ENCODE assay signal across 6 cellular contexts in genomic region chr6:170398743-170399369, GRCh38.
DNase-seq lines count a peak whose midpoint lies in the region; ATAC-seq, FAIRE-seq and TF ChIP-seq lines count a peak whose summit lies in the region.
"Not testable (repeated sequence)": the region's sequence is repeated elsewhere in the genome, so short reads cannot be mapped to it uniquely, and the experiment has no call there.

No MANE protein-coding gene starts in this region.

- not testable (repeated sequence) for H4K5ac ChIP-seq in IMR-90 (ENCODE audit: low read depth, low read length)

- WGBS in IMR-90 (ENCODE audit: extremely low coverage in 2 of 2, insufficient read length in 1 of 2), 2 experiments = no CpG with 5 or more reads among the region's 1 CpG
- 97% methylated on average over 1 of the region's 1 CpG for WGBS in HepG2 (ENCODE audit: low lambda C conversion rate)
- 92 to 100% (median 100%) methylated on average over 1 of the region's 1 CpG for WGBS in small intestine, 3 donors

- H2AK5ac ChIP-seq in IMR-90 (ENCODE audit: low read depth, low read length) = not testable (repeated sequence)

- not testable (repeated sequence) for H3K79me2 ChIP-seq in HepG2 (ENCODE audit: insufficient read depth, low read length)

- in situ Hi-C loops in IMR-90 (cut with MboI; ENCODE audit: low sequenced_read_pairs); HepG2 (cut with HindIII; ENCODE audit: extremely low pct_ligation_motif_present, low pct_unique_long_range_greater_than_20kb): not testable (repeated sequence)

- dilution Hi-C loops in IMR-90 (cut with HindIII; ENCODE audit: low sequenced_read_pairs, unreplicated experiment) = not testable (repeated sequence)

- not testable (repeated sequence) for H3K4me3 Mint-ChIP-seq in CD8-positive, alpha-beta T cell

- not testable (repeated sequence) for H4K91ac ChIP-seq in IMR-90 (ENCODE audit: insufficient read depth, low read depth, low read length)

- CTCF ChIA-PET in CD8-positive, alpha-beta T cell (lab: Charles Lee); IMR-90 (lab: Yijun Ruan, JAX); HepG2 (lab: Yijun Ruan, JAX; ENCODE audit: low intra/inter-chr PET ratio, low total read pairs): not testable (repeated sequence)

- not testable (repeated sequence) for ATAC-seq in CD8-positive, alpha-beta T cell; IMR-90 (ENCODE audit: low read depth); HepG2

- not testable (repeated sequence) for DNase-seq in CD8-positive, alpha-beta T cell; IMR-90; HepG2 (ENCODE audit: low spot score); small intestine

- not testable (repeated sequence) for H3K79me1 ChIP-seq in IMR-90 (ENCODE audit: low read depth in 1 of 2, low read length in 2 of 2)

- H2AFZ ChIP-seq in IMR-90 (replicated peaks; ENCODE audit: low read length, poor library complexity); HepG2 (ENCODE audit: low read length): not testable (repeated sequence)

- not testable (repeated sequence) for H3K27me3 Mint-ChIP-seq in CD8-positive, alpha-beta T cell (ENCODE audit: low read depth)

- H3K9me1 ChIP-seq in IMR-90 (ENCODE audit: insufficient read depth, low read length) = not testable (repeated sequence)

- POLR2A ChIA-PET in CD8-positive, alpha-beta T cell (lab: Charles Lee); IMR-90 (lab: Charles Lee; ENCODE audit: unreplicated experiment); HepG2 (lab: Yijun Ruan, JAX): not testable (repeated sequence)

- not testable (repeated sequence) for TF ChIP-seq EP300 in HepG2 (IDR thresholded peaks at IDR 0.05; ENCODE audit: low read depth in 2 of 2, low read length in 2 of 2); HepG2 (CRISPR knock-in tag; IDR thresholded peaks at IDR 0.05; ENCODE audit: borderline replicate concordance)

- not testable (repeated sequence) for H2AK9ac ChIP-seq in IMR-90 (replicated peaks; ENCODE audit: low read depth, low read length, poor library complexity)

- H3K4me1 Mint-ChIP-seq in CD8-positive, alpha-beta T cell (ENCODE audit: low read depth) = not testable (repeated sequence)

- not testable (repeated sequence) for H3K9me3 Mint-ChIP-seq in CD8-positive, alpha-beta T cell

- H3K4me3 ChIP-seq in CD8-positive, alpha-beta T cell (ENCODE audit: low read depth, low read length); IMR-90 (ENCODE audit: insufficient read depth, low read depth, low read length); HepG2 (replicated peaks in 1 of 3; ENCODE audit: insufficient read depth in 1 of 3, low read depth in 2 of 3, low read length in 3 of 3); neutrophil (ENCODE audit: low read depth in 1 of 2, low read length in 1 of 2); small intestine (ENCODE audit: low read depth in 1 of 2, low read length in 2 of 2): not testable (repeated sequence)

- not testable (repeated sequence) for H2BK5ac ChIP-seq in IMR-90 (ENCODE audit: low read depth, low read length, poor library complexity, severe bottlenecking)

- H3K18ac ChIP-seq in IMR-90 (ENCODE audit: low read depth, low read length) = not testable (repeated sequence)

- H3K27ac Mint-ChIP-seq in CD8-positive, alpha-beta T cell = peak overlapping the region; percentile 24

- not testable (repeated sequence) for H2BK120ac ChIP-seq in IMR-90 (ENCODE audit: low read depth, low read length)

- not testable (repeated sequence) for H3K4me1 ChIP-seq in CD8-positive, alpha-beta T cell (ENCODE audit: insufficient read depth, low read length); HepG2 (ENCODE audit: insufficient read depth, low read length); neutrophil (ENCODE audit: control insufficient read depth in 1 of 2, insufficient read depth in 1 of 2, low read depth in 1 of 2, low read length in 1 of 2); small intestine (ENCODE audit: control insufficient read depth in 2 of 2, insufficient read depth in 1 of 2, low read depth in 1 of 2, low read length in 1 of 2)
- peaks cover 12% of the 10 kb centered on the region for H3K4me1 ChIP-seq in IMR-90 (ENCODE audit: control insufficient read depth, insufficient read depth, low read length)

- not testable (repeated sequence) for H3K56ac ChIP-seq in IMR-90 (ENCODE audit: extremely low read depth, insufficient read depth, low read length)

- H4K8ac ChIP-seq in IMR-90 (ENCODE audit: low read depth in 2 of 2, low read length in 2 of 2) = not testable (repeated sequence)

- peaks cover 31% of the 10 kb centered on the region for H3K36me3 ChIP-seq in CD8-positive, alpha-beta T cell (ENCODE audit: insufficient read depth, low read length)
- H3K36me3 ChIP-seq in IMR-90 (ENCODE audit: control insufficient read depth, insufficient read depth, low read length) = peaks cover 48% of the 10 kb centered on the region
- H3K36me3 ChIP-seq in HepG2 (replicated peaks in 1 of 2; ENCODE audit: control insufficient read depth in 1 of 2, insufficient read depth in 2 of 2, low read length in 2 of 2) = peaks cover 17 to 51% of the 10 kb centered on the region in 2 experiments; a peak in 4 of 5 replicates
- H3K36me3 ChIP-seq in neutrophil = peaks cover 75% of the 10 kb centered on the region
- H3K36me3 ChIP-seq in small intestine (ENCODE audit: control insufficient read depth in 2 of 2, insufficient read depth in 2 of 2, low read length in 2 of 2) = peaks cover 15 to 20% of the 10 kb centered on the region in 2 donors

- BruUV-seq in IMR-90 (replicated peaks; lab: Mats Ljungman, UMichigan) = TSS peak; percentile 47
- BruUV-seq in HepG2 (replicated peaks; lab: Mats Ljungman, UMichigan) = not testable (repeated sequence)

- H2BK15ac ChIP-seq in IMR-90 (ENCODE audit: low read depth, low read length) = not testable (repeated sequence)

- H3K14ac ChIP-seq in IMR-90 (replicated peaks; ENCODE audit: low read depth, low read length) = not testable (repeated sequence)

- not testable (repeated sequence) for H3K9me3 ChIP-seq in CD8-positive, alpha-beta T cell (ENCODE audit: low read length); IMR-90 (ENCODE audit: control insufficient read depth, insufficient read depth, low read length); HepG2 (ENCODE audit: low read length); neutrophil; small intestine (ENCODE audit: control insufficient read depth, low read depth)

- intact Hi-C loops in CD8-positive, alpha-beta T cell (cut with DNase I, micrococcal nuclease); IMR-90 (cut with micrococcal nuclease); HepG2 (cut with micrococcal nuclease; ENCODE audit: unreplicated experiment): not testable (repeated sequence)

- not testable (repeated sequence) for H3K4ac ChIP-seq in IMR-90 (ENCODE audit: low read depth, low read length)

- not testable (repeated sequence) for H4K20me1 ChIP-seq in IMR-90 (ENCODE audit: insufficient read depth, low read length); HepG2 (ENCODE audit: insufficient read depth, low read length)

- not testable (repeated sequence) for TF ChIP-seq POLR2A in IMR-90 (IDR thresholded peaks at IDR 0.05; ENCODE audit: low read depth, low read length); HepG2 (IDR thresholded peaks at IDR 0.05; ENCODE audit: insufficient read depth in 1 of 2, low read depth in 2 of 2, low read length in 2 of 2)

- FAIRE-seq in endometrium (lab: Jason Lieb, UNC) = peak; percentile 81
- not testable (repeated sequence) for FAIRE-seq in HepG2 (lab: Jason Lieb, UNC)
- peak; percentile 98 for FAIRE-seq in small intestine (lab: Jason Lieb, UNC)

- not testable (repeated sequence) for H3K4me2 ChIP-seq in IMR-90 (ENCODE audit: low read depth, low read length); HepG2 (ENCODE audit: low read depth, low read length)

- H3K23ac ChIP-seq in IMR-90 (ENCODE audit: low read depth, low read length) = not testable (repeated sequence)

- H3K27me3 ChIP-seq in CD8-positive, alpha-beta T cell (ENCODE audit: insufficient read depth, low read length); IMR-90 (ENCODE audit: control insufficient read depth, insufficient read depth, low read length); HepG2 (ENCODE audit: control insufficient read depth in 1 of 2, insufficient read depth in 2 of 2, low read length in 2 of 2); neutrophil; small intestine (ENCODE audit: control insufficient read depth in 2 of 2, insufficient read depth in 2 of 2, low read length in 2 of 2): not testable (repeated sequence)

- H3K27ac ChIP-seq in CD8-positive, alpha-beta T cell (ENCODE audit: low read depth, low read length); IMR-90 (ENCODE audit: insufficient read depth, low read length); HepG2 (ENCODE audit: extremely low read length, insufficient read depth, low read length); small intestine (ENCODE audit: low read depth in 1 of 2, low read length in 1 of 2): not testable (repeated sequence)
- peak overlapping the region; percentile 59 for H3K27ac ChIP-seq in neutrophil

- H2BK20ac ChIP-seq in IMR-90 (ENCODE audit: low read depth, low read length) = not testable (repeated sequence)

- TF ChIP-seq CTCF in CD8-positive, alpha-beta T cell (IDR thresholded peaks at IDR 0.05); IMR-90 (conservative IDR thresholded peaks at IDR 0.05; ENCODE audit: low read depth, low read length); HepG2 (CRISPR knock-in tag; IDR thresholded peaks at IDR 0.05); neutrophil (IDR thresholded peaks at IDR 0.05): not testable (repeated sequence)

- not testable (repeated sequence) for TF ChIP-seq RAD21 in IMR-90 (IDR thresholded peaks at IDR 0.05; ENCODE audit: low read length); HepG2 (CRISPR knock-in tag; IDR thresholded peaks at IDR 0.05)

- not testable (repeated sequence) for H3K9ac ChIP-seq in IMR-90 (ENCODE audit: low read depth, low read length); HepG2 (ENCODE audit: insufficient read depth, low read depth, low read length)

- H3K36me3 Mint-ChIP-seq in CD8-positive, alpha-beta T cell = peaks cover 78% of the 10 kb centered on the region
